Comparison of ENCODE assay signal across 1 cellular context in the genomic region with DNA sequence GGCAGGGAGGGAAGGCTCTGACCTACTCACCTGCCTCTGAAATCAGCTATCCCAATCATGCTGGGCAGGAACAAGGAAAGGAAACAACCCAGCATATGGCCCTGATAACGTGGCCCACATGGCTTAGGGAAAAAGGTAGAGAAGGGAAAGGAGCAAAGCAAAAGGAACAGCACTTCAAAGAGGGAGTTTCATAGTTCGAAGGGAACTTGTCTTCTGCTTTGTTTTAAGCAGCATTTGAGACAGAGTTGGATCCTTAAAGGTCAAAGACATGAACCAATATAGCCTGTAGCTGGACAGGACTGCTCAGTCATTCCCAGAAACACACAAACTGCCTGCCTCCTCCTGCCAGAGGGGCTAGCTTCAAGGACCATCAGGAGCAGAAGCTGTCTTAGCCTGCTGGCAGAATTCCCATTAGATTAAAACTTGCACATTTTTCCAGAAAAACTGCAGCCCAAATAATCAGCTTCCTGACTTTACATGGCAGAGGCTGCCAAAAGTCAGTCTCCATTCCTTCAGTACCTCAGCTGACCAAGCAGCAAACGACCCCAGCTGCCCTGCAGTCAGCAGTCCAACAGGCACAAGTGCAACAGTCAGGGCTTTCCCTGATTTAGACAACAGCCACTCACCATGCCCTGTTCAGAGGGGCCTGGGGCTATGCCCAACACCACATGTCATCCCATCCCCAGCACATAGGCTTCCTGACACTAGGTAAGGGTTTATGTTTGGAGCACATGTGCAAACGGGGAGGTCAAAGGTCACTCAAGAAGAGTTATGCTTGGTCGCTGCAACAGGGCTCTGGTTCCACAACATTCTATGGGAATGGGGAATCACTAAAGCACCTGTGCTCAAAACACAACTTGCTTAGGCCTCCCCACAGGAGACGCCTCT.
A peak's percentile ranks its signal among the peaks of the same experiment; 100 is the strongest.
TF ChIP-seq lines count a peak whose summit lies in the region.

No MANE protein-coding gene starts in this region.

TF ChIP-seq in K562, 482 proteins besides CTCF, POLR2A, EP300 and RAD21 (continued from another document and continues in another):
- TF ChIP-seq, protein P1, sequence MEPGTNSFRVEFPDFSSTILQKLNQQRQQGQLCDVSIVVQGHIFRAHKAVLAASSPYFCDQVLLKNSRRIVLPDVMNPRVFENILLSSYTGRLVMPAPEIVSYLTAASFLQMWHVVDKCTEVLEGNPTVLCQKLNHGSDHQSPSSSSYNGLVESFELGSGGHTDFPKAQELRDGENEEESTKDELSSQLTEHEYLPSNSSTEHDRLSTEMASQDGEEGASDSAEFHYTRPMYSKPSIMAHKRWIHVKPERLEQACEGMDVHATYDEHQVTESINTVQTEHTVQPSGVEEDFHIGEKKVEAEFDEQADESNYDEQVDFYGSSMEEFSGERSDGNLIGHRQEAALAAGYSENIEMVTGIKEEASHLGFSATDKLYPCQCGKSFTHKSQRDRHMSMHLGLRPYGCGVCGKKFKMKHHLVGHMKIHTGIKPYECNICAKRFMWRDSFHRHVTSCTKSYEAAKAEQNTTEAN (CRISPR knock-in tag; IDR thresholded peaks at IDR 0.05), result no peak
- no peak for TF ChIP-seq HNRNPL (IDR thresholded peaks at IDR 0.05; ENCODE audit: low read depth, low read length)
- no peak for TF ChIP-seq CBX3 (IDR thresholded peaks at IDR 0.05; ENCODE audit: borderline replicate concordance in 1 of 2, low read length in 2 of 2)
- TF ChIP-seq, protein P2, sequence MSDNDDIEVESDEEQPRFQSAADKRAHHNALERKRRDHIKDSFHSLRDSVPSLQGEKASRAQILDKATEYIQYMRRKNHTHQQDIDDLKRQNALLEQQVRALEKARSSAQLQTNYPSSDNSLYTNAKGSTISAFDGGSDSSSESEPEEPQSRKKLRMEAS (CRISPR knock-in tag; IDR thresholded peaks at IDR 0.05), result peak; percentile 60; the same call in 1 of the 2 replicates
- no peak for TF ChIP-seq TEAD2 (tag; IDR thresholded peaks at IDR 0.05)
- TF ChIP-seq, protein P3, sequence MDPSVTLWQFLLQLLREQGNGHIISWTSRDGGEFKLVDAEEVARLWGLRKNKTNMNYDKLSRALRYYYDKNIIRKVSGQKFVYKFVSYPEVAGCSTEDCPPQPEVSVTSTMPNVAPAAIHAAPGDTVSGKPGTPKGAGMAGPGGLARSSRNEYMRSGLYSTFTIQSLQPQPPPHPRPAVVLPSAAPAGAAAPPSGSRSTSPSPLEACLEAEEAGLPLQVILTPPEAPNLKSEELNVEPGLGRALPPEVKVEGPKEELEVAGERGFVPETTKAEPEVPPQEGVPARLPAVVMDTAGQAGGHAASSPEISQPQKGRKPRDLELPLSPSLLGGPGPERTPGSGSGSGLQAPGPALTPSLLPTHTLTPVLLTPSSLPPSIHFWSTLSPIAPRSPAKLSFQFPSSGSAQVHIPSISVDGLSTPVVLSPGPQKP (CRISPR knock-in tag; IDR thresholded peaks at IDR 0.05), result no peak
- TF ChIP-seq, protein P4, sequence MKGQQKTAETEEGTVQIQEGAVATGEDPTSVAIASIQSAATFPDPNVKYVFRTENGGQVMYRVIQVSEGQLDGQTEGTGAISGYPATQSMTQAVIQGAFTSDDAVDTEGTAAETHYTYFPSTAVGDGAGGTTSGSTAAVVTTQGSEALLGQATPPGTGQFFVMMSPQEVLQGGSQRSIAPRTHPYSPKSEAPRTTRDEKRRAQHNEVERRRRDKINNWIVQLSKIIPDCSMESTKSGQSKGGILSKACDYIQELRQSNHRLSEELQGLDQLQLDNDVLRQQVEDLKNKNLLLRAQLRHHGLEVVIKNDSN (CRISPR knock-in tag; IDR thresholded peaks at IDR 0.05), result 0 out of 2 replicates have a peak, but pooled peaks have one; percentile 28
- TF ChIP-seq LCOR (CRISPR knock-in tag; IDR thresholded peaks at IDR 0.05), result no peak
- no peak for TF ChIP-seq ATF7 (IDR thresholded peaks at IDR 0.05)
- TF ChIP-seq, protein P5, sequence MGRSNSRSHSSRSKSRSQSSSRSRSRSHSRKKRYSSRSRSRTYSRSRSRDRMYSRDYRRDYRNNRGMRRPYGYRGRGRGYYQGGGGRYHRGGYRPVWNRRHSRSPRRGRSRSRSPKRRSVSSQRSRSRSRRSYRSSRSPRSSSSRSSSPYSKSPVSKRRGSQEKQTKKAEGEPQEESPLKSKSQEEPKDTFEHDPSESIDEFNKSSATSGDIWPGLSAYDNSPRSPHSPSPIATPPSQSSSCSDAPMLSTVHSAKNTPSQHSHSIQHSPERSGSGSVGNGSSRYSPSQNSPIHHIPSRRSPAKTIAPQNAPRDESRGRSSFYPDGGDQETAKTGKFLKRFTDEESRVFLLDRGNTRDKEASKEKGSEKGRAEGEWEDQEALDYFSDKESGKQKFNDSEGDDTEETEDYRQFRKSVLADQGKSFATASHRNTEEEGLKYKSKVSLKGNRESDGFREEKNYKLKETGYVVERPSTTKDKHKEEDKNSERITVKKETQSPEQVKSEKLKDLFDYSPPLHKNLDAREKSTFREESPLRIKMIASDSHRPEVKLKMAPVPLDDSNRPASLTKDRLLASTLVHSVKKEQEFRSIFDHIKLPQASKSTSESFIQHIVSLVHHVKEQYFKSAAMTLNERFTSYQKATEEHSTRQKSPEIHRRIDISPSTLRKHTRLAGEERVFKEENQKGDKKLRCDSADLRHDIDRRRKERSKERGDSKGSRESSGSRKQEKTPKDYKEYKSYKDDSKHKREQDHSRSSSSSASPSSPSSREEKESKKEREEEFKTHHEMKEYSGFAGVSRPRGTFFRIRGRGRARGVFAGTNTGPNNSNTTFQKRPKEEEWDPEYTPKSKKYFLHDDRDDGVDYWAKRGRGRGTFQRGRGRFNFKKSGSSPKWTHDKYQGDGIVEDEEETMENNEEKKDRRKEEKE (IDR thresholded peaks at IDR 0.05; ENCODE audit: borderline replicate concordance in 1 of 2, control insufficient read depth in 1 of 2, low read depth in 2 of 2, low read length in 1 of 2), result no peak
- TF ChIP-seq ILF3 (IDR thresholded peaks at IDR 0.05; ENCODE audit: borderline replicate concordance), result no peak
- TF ChIP-seq TGIF2 (CRISPR knock-in tag; IDR thresholded peaks at IDR 0.05), result no peak
- no peak for TF ChIP-seq MTA2 (IDR thresholded peaks at IDR 0.05; ENCODE audit: low read depth)
- no peak for TF ChIP-seq OTX1 (CRISPR knock-in tag; IDR thresholded peaks at IDR 0.05)
- TF ChIP-seq JUND (IDR thresholded peaks at IDR 0.05; ENCODE audit: borderline replicate concordance, low read depth, low read length), result no peak
- TF ChIP-seq JUND (tag; IDR thresholded peaks at IDR 0.05; ENCODE audit: borderline replicate concordance, low read depth, low read length), result no peak
- no peak for TF ChIP-seq STAT5B (CRISPR knock-in tag; IDR thresholded peaks at IDR 0.05)
- no peak for TF ChIP-seq HNRNPUL1 (IDR thresholded peaks at IDR 0.05; ENCODE audit: low read length)
- TF ChIP-seq CBFA2T2 (conservative IDR thresholded peaks at IDR 0.05), result peak; percentile 42
- TF ChIP-seq ZNF133 (CRISPR knock-in tag; IDR thresholded peaks at IDR 0.05), result no peak
- TF ChIP-seq NFYB (IDR thresholded peaks at IDR 0.05; ENCODE audit: extremely low read depth, insufficient read length), result no peak
- no peak for TF ChIP-seq ZKSCAN3 (CRISPR knock-in tag; IDR thresholded peaks at IDR 0.05)
- TF ChIP-seq EGR1 (conservative IDR thresholded peaks at IDR 0.05), result no peak
- TF ChIP-seq MAFK (IDR thresholded peaks at IDR 0.05; ENCODE audit: low read length), result no peak
- no peak for TF ChIP-seq POLR2B (IDR thresholded peaks at IDR 0.05; ENCODE audit: low read depth, partially characterized antibody)
- no peak for TF ChIP-seq HLTF (IDR thresholded peaks at IDR 0.05)
- no peak for TF ChIP-seq SIX5 (IDR thresholded peaks at IDR 0.05; ENCODE audit: borderline replicate concordance in 1 of 2, insufficient read depth in 1 of 2, low read depth in 1 of 2, low read length in 2 of 2)
- TF ChIP-seq, protein P6, sequence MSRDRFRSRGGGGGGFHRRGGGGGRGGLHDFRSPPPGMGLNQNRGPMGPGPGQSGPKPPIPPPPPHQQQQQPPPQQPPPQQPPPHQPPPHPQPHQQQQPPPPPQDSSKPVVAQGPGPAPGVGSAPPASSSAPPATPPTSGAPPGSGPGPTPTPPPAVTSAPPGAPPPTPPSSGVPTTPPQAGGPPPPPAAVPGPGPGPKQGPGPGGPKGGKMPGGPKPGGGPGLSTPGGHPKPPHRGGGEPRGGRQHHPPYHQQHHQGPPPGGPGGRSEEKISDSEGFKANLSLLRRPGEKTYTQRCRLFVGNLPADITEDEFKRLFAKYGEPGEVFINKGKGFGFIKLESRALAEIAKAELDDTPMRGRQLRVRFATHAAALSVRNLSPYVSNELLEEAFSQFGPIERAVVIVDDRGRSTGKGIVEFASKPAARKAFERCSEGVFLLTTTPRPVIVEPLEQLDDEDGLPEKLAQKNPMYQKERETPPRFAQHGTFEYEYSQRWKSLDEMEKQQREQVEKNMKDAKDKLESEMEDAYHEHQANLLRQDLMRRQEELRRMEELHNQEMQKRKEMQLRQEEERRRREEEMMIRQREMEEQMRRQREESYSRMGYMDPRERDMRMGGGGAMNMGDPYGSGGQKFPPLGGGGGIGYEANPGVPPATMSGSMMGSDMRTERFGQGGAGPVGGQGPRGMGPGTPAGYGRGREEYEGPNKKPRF (IDR thresholded peaks at IDR 0.05; ENCODE audit: low read depth, low read length), result no peak
- TF ChIP-seq, protein P7, sequence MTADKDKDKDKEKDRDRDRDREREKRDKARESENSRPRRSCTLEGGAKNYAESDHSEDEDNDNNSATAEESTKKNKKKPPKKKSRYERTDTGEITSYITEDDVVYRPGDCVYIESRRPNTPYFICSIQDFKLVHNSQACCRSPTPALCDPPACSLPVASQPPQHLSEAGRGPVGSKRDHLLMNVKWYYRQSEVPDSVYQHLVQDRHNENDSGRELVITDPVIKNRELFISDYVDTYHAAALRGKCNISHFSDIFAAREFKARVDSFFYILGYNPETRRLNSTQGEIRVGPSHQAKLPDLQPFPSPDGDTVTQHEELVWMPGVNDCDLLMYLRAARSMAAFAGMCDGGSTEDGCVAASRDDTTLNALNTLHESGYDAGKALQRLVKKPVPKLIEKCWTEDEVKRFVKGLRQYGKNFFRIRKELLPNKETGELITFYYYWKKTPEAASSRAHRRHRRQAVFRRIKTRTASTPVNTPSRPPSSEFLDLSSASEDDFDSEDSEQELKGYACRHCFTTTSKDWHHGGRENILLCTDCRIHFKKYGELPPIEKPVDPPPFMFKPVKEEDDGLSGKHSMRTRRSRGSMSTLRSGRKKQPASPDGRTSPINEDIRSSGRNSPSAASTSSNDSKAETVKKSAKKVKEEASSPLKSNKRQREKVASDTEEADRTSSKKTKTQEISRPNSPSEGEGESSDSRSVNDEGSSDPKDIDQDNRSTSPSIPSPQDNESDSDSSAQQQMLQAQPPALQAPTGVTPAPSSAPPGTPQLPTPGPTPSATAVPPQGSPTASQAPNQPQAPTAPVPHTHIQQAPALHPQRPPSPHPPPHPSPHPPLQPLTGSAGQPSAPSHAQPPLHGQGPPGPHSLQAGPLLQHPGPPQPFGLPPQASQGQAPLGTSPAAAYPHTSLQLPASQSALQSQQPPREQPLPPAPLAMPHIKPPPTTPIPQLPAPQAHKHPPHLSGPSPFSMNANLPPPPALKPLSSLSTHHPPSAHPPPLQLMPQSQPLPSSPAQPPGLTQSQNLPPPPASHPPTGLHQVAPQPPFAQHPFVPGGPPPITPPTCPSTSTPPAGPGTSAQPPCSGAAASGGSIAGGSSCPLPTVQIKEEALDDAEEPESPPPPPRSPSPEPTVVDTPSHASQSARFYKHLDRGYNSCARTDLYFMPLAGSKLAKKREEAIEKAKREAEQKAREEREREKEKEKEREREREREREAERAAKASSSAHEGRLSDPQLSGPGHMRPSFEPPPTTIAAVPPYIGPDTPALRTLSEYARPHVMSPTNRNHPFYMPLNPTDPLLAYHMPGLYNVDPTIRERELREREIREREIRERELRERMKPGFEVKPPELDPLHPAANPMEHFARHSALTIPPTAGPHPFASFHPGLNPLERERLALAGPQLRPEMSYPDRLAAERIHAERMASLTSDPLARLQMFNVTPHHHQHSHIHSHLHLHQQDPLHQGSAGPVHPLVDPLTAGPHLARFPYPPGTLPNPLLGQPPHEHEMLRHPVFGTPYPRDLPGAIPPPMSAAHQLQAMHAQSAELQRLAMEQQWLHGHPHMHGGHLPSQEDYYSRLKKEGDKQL (CRISPR knock-in tag; IDR thresholded peaks at IDR 0.05; ENCODE audit: borderline replicate concordance), result no peak
- no peak for TF ChIP-seq NELFE (IDR thresholded peaks at IDR 0.05; ENCODE audit: insufficient read depth, insufficient read length)
- TF ChIP-seq, protein P8, sequence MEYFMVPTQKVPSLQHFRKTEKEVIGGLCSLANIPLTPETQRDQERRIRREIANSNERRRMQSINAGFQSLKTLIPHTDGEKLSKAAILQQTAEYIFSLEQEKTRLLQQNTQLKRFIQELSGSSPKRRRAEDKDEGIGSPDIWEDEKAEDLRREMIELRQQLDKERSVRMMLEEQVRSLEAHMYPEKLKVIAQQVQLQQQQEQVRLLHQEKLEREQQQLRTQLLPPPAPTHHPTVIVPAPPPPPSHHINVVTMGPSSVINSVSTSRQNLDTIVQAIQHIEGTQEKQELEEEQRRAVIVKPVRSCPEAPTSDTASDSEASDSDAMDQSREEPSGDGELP (CRISPR knock-in tag; IDR thresholded peaks at IDR 0.05; ENCODE audit: borderline replicate concordance), result no peak; the same call in 1 of the 2 replicates
- no peak for TF ChIP-seq NFIX (CRISPR knock-in tag; IDR thresholded peaks at IDR 0.05; ENCODE audit: low read depth)
- no peak for TF ChIP-seq HDGF (IDR thresholded peaks at IDR 0.05)
- TF ChIP-seq CC2D1A (IDR thresholded peaks at IDR 0.05), result no peak
- no peak for TF ChIP-seq TAF15 (IDR thresholded peaks at IDR 0.05; ENCODE audit: low read depth, low read length)
- peak; percentile 91 for TF ChIP-seq NR2C1 (IDR thresholded peaks at IDR 0.05)
- peak; percentile 91 for TF ChIP-seq NR2C1 (tag; IDR thresholded peaks at IDR 0.05)
- TF ChIP-seq KAT8 (IDR thresholded peaks at IDR 0.05; ENCODE audit: low read depth), result no peak
